Comparison of ENCODE assay signal across 14 cellular contexts in the genomic region with DNA sequence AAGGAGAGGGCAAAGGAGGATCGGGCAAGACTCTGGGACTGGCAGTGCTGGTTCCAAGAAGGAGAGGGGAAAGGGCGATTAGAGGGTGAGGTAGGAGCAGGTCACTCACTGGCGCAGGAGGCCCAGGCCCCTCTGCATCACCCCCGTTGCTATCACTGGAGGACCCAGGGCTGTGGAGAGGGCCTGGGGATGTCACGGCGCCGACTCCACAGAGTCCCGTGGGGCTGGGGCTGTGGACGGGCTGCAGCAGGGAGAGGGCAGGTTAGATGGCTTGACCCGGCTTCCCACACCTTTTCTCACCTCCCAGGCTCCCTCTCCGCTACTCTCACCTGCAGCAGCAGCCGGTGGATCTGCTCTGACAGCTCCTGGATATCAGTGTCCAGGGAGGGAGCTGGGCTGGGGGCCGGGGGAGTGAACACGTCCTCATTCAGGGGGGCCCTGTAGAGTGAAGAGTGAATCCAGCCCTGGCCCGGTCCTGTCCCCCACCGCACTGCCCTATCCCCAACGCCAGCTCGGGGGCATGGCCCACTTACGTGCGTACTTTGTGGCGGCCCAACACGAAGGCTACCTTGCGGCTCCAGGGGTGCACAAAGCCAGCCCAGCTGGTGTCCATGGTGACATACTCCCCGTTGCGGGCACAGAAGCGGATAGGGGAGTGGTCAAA. TPM values are rescaled to one million over a fixed set of nuclear protein-coding genes. Genes with fewer than 3 reads are reported as not detected.
DNase-seq lines count a peak whose midpoint lies in the region; ATAC-seq and TF ChIP-seq lines count a peak whose summit lies in the region.
"Had no signal": no experiment of that assay in that cellular context is flagged by ENCODE, and none has a peak within 500 bp of the region (broad histone marks: within the 10 kb centered on the region; RNA-seq: fewer than 3 reads in every experiment).

No MANE protein-coding gene starts in this region.

- H3K4me3 Mint-ChIP-seq in MCF 10A (ENCODE audit: unreplicated experiment) (no peak overlapping the region), neural crest cell (no peak overlapping the region), CD14-positive monocyte (no peak overlapping the region)

- ATAC-seq in GM18520 (IDR thresholded peaks at IDR 0.05; ENCODE audit: unreplicated experiment) = no peak

- intact Hi-C loops in MCF 10A (cut with micrococcal nuclease) = no loop called here
- intact Hi-C loops in mammary epithelial cell (cut with micrococcal nuclease) = no loop called here
- intact Hi-C loops in breast epithelium (cut with DNase I; ENCODE audit: low total_unique reads) = no loop called here
- intact Hi-C loops in tibial artery (cut with DNase I; ENCODE audit: low total_unique reads) = no loop called here
- intact Hi-C loops in CD14-positive monocyte (cut with micrococcal nuclease) = no loop called here

- no peak overlapping the region for H3K27ac ChIP-seq in mammary epithelial cell (ENCODE audit: insufficient read depth, low read depth, low read length)
- peak overlapping the region; percentile 65 to 99 for H3K27ac ChIP-seq in breast epithelium
- H3K27ac ChIP-seq in tibial artery = peak overlapping the region; percentile 99 to 100
- H3K27ac ChIP-seq: neutrophil, VCaP had no signal

- H3K9me3 Mint-ChIP-seq in MCF 10A (ENCODE audit: unreplicated experiment) (no peaks in the 10 kb centered on the region), neural crest cell (no peaks in the 10 kb centered on the region), CD14-positive monocyte (no peaks in the 10 kb centered on the region)

- no peak overlapping the region for H3K4me2 ChIP-seq in mammary epithelial cell (ENCODE audit: insufficient read depth, low read depth, low read length)
- H3K4me2 ChIP-seq: smooth muscle cell had no signal

- H3K36me3 ChIP-seq in mammary epithelial cell (ENCODE audit: insufficient read depth, low read length) (peaks cover 35% of the 10 kb centered on the region), breast epithelium (peaks cover 46% of the 10 kb centered on the region), tibial artery (peaks cover 89 to 95% (median 94%) of the 10 kb centered on the region in 3 donors)

- H3K4me1 ChIP-seq in mammary epithelial cell (ENCODE audit: insufficient read depth, low read length) (peaks cover 4% of the 10 kb centered on the region), breast epithelium (peaks cover 5 to 6% of the 10 kb centered on the region in 2 donors), tibial artery (peaks cover 0 to 64% (median 38%) of the 10 kb centered on the region in 4 donors)

- TF ChIP-seq POLR2A in breast epithelium (IDR thresholded peaks at IDR 0.05) = no peak

- H4K20me1 ChIP-seq in mammary epithelial cell (ENCODE audit: insufficient read depth, low read length) = no peaks in the 10 kb centered on the region

- in situ Hi-C loops in mammary epithelial cell (cut with MboI; ENCODE audit: low sequenced_read_pairs in 2 of 2) = no loop called here

- POLR2A ChIA-PET in MCF 10A (lab: Yijun Ruan, JAX) = interaction anchor here (0.9 to 19.5 kb wide), 3 partner anchors 7 to 10 kb away, joined by 4 to 429 read pairs (median 429); a partner anchor contains a TSS

- CTCF ChIA-PET in MCF 10A (lab: Yijun Ruan, JAX) (interaction anchor here (0.6 kb wide), 4 partner anchors 32 to 568 kb away, joined by 3 to 4 read pairs (median 4); a partner anchor contains a TSS), mammary epithelial cell (lab: Charles Lee; ENCODE audit: low non-redundant PET) (no interaction called here)

- WGBS in mammary epithelial cell (ENCODE audit: low coverage, missing lambda C conversion rate) = 94% methylated on average over 8 of the region's 26 CpGs

- DNase-seq in MCF 10A (ENCODE audit: unreplicated experiment) = no peak
- DNase-seq in mammary epithelial cell = no peak
- DNase-seq in breast epithelium (ENCODE audit: low spot score in 2 of 2) = no peak
- DNase-seq in neural crest cell (ENCODE audit: low read depth, low spot score) = no peak
- no peak for DNase-seq in tibial artery
- DNase-seq in CD14-positive monocyte (ENCODE audit: low spot score) = no peak
- no peak for DNase-seq in NCI-H1436 (lab: John Stamatoyannopoulos, UW)
- DNase-seq: Calu3, GF-D8 had no signal

- H3K4me3 ChIP-seq in mammary epithelial cell (replicated peaks in 1 of 3; ENCODE audit: insufficient read depth in 1 of 3, low read depth in 2 of 3, low read length in 3 of 3) = no peak overlapping the region
- H3K4me3 ChIP-seq in breast epithelium = no peak overlapping the region
- H3K4me3 ChIP-seq in tibial artery = no peak overlapping the region
- H3K4me3 ChIP-seq: smooth muscle cell had no signal

- peaks cover 40% of the 10 kb centered on the region for H3K79me2 ChIP-seq in mammary epithelial cell (ENCODE audit: insufficient read depth, low read length)

- TF ChIP-seq CTCF in MCF 10A (IDR thresholded peaks at IDR 0.05; ENCODE audit: unreplicated experiment) = no peak
- TF ChIP-seq CTCF in mammary epithelial cell (conservative IDR thresholded peaks at IDR 0.05 in 1 of 2, IDR thresholded peaks at IDR 0.05 in 1 of 2; ENCODE audit: extremely low read depth in 1 of 2, insufficient read depth in 1 of 2, low read depth in 1 of 2, low read length in 2 of 2) = no peak
- TF ChIP-seq CTCF in breast epithelium (IDR thresholded peaks at IDR 0.05) = no peak
- TF ChIP-seq CTCF in neural crest cell (conservative IDR thresholded peaks at IDR 0.05) = no peak
- no peak for TF ChIP-seq CTCF in tibial artery (IDR thresholded peaks at IDR 0.05)
- no peak for TF ChIP-seq CTCF in CD14-positive monocyte (IDR thresholded peaks at IDR 0.05)

- H3K27me3 Mint-ChIP-seq in MCF 10A (ENCODE audit: insufficient read depth, unreplicated experiment) (no peaks in the 10 kb centered on the region), neural crest cell (ENCODE audit: low read depth) (no peaks in the 10 kb centered on the region), CD14-positive monocyte (ENCODE audit: low read depth in 3 of 3) (peaks cover 0 to 14% (median 0%) of the 10 kb centered on the region in 3 donors)

- H3K27me3 ChIP-seq in mammary epithelial cell (ENCODE audit: insufficient read depth, low read length) (no peaks in the 10 kb centered on the region), breast epithelium (no peaks in the 10 kb centered on the region), tibial artery (no peaks in the 10 kb centered on the region)

- no peaks in the 10 kb centered on the region for H3K36me3 Mint-ChIP-seq in MCF 10A (ENCODE audit: insufficient read depth, unreplicated experiment)
- H3K36me3 Mint-ChIP-seq in neural crest cell (ENCODE audit: low read depth) = peaks cover 4% of the 10 kb centered on the region
- peaks cover 70 to 85% of the 10 kb centered on the region in 2 donors for H3K36me3 Mint-ChIP-seq in CD14-positive monocyte

- H3K9me3 ChIP-seq in mammary epithelial cell (replicated peaks; ENCODE audit: insufficient read depth, low read length) (no peaks in the 10 kb centered on the region), breast epithelium (no peaks in the 10 kb centered on the region), tibial artery (no peaks in the 10 kb centered on the region)
- H3K9me3 ChIP-seq: neutrophil had no signal

- H3K4me1 Mint-ChIP-seq in MCF 10A (ENCODE audit: insufficient read depth, unreplicated experiment) (peaks cover 18% of the 10 kb centered on the region), neural crest cell (peaks cover 6% of the 10 kb centered on the region), CD14-positive monocyte (peaks cover 14% of the 10 kb centered on the region)

- H3K27ac Mint-ChIP-seq in MCF 10A (ENCODE audit: low read depth, unreplicated experiment) = peak overlapping the region; percentile 35
- H3K27ac Mint-ChIP-seq in neural crest cell (ENCODE audit: unreplicated experiment) = peak overlapping the region; percentile 78
- H3K27ac Mint-ChIP-seq in CD14-positive monocyte = peak overlapping the region in 2 of 7 donors; percentile 11 to 43

- no TSS peak for BruUV-seq in MCF 10A (replicated peaks; lab: Mats Ljungman, UMichigan)
- BruUV-seq in mammary epithelial cell (replicated peaks; lab: Mats Ljungman, UMichigan) = no TSS peak

- no peak overlapping the region for H2AFZ ChIP-seq in mammary epithelial cell (ENCODE audit: low read depth, low read length)

- dilution Hi-C loops in mammary epithelial cell (cut with HindIII; ENCODE audit: low sequenced_read_pairs) = no loop called here

- H3K9ac ChIP-seq in mammary epithelial cell (ENCODE audit: insufficient read depth, low read length) = no peak overlapping the region

RNA-seq across cellular contexts. Expression of a gene that starts 4.9 kb away (rescaled TPM):
- total RNA-seq in MCF 10A (2022) (165 and 190 TPM in 2 replicates), mammary epithelial cell (10 to 100 TPM; 26.8 to 97.9 TPM), breast epithelium (100 to 1,000 TPM in 2 of 3 donors, 10 to 100 TPM in 1; 97.3 to 167 (median 115) TPM), neural crest cell (38.3 and 51.6 TPM in 2 replicates)
- polyA plus RNA-seq in mammary epithelial cell (16.8 TPM), CD14-positive monocyte (1 to 10 TPM; 5.6 to 9.6 TPM)
- 96.6 TPM for polyA minus RNA-seq in mammary epithelial cell

RNA-seq across cellular contexts. Expression of a gene that starts 15.5 kb away (rescaled TPM):
- total RNA-seq in MCF 10A (2022) (37.7 and 42.8 TPM in 2 replicates), mammary epithelial cell (10 to 100 TPM in 1 of 2 donors, 1 to 10 TPM in 1; 9.2 to 30.8 TPM), breast epithelium (10 to 100 TPM; 21.8 to 30.2 (median 28.1) TPM), neural crest cell (47.2 and 49.7 TPM in 2 replicates)
- polyA plus RNA-seq in mammary epithelial cell (7.2 TPM), CD14-positive monocyte (10 to 100 TPM; 10.2 to 14.5 TPM)
- polyA minus RNA-seq in mammary epithelial cell = 18.0 TPM

RNA-seq across cellular contexts. Expression of a gene that starts 23.4 kb away (rescaled TPM):
- total RNA-seq in MCF 10A (2022) = 5.8 and 5.9 TPM in 2 replicates
- 1 to 10 TPM in 1 of 2 donors, under 1 TPM in 1; 0.33 to 1.9 TPM for total RNA-seq in mammary epithelial cell
- 0.34 TPM for polyA plus RNA-seq in mammary epithelial cell
- polyA minus RNA-seq in mammary epithelial cell = not detected
- total RNA-seq in breast epithelium = not detected
- 0.41 and 0.56 TPM in 2 replicates for total RNA-seq in neural crest cell
- polyA plus RNA-seq in CD14-positive monocyte = not detected
- total RNA-seq: fibroblast of villous mesenchyme, smooth muscle cell had no signal
- polyA plus RNA-seq: smooth muscle cell had no signal

RNA-seq across cellular contexts. Expression of a gene that starts 28.9 kb away (rescaled TPM):
- total RNA-seq in MCF 10A (2022) = 7.6 and 8.4 TPM in 2 replicates
- total RNA-seq in mammary epithelial cell = 10 to 100 TPM; 23.8 to 24.0 TPM
- 32.2 TPM for polyA plus RNA-seq in mammary epithelial cell
- polyA minus RNA-seq in mammary epithelial cell = 50.2 TPM
- 10 to 100 TPM; 15.7 to 83.1 (median 41.0) TPM for total RNA-seq in breast epithelium
- total RNA-seq in neural crest cell = 41.4 and 45.7 TPM in 2 replicates
- polyA plus RNA-seq in CD14-positive monocyte = 10 to 100 TPM; 31.4 to 37.4 TPM

RNA-seq across cellular contexts. Expression of a gene that starts 29.0 kb away (rescaled TPM):
- total RNA-seq in MCF 10A (2022) = 13.1 and 14.1 TPM in 2 replicates
- 10 to 100 TPM in 1 of 2 donors, 1 to 10 TPM in 1; 3.8 to 27.6 TPM for total RNA-seq in mammary epithelial cell
- 9.2 TPM for polyA plus RNA-seq in mammary epithelial cell
- polyA minus RNA-seq in mammary epithelial cell = 5.9 TPM
- total RNA-seq in breast epithelium = under 1 TPM in 1 of 3 donors, not detected in 2; 0.73 TPM
- total RNA-seq in neural crest cell = 0.09 TPM in 1 of 2 replicates, not detected in the other
- not detected for polyA plus RNA-seq in CD14-positive monocyte
- total RNA-seq: Calu3, fibroblast of villous mesenchyme had no signal
